Comparison of ENCODE assay signal across 2 cellular contexts in the genomic region with DNA sequence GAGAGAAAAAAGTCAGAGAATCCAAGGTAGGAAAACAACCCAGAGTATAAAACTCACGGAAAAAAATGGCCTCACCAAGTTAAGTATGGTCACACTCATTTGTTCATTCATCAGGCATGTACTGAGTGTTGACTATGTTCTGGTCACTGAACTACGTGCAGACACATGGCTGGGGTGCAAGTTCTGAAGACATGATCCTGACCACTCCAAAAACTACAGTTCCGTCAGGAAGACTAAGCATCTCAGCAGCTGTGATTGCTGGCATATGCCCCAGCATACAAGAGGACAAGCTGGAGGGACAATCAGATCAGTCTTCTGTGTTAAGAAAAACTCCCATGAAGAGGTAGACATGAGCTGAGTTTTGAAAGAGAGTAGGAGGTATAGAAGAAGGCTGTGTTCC.
TF ChIP-seq lines count a peak whose summit lies in the region.

No MANE protein-coding gene starts in this region.

TF ChIP-seq in IMR-90, 13 proteins besides CTCF, POLR2A, EP300 and RAD21:
- TF ChIP-seq RCOR1 (IDR thresholded peaks at IDR 0.05; ENCODE audit: insufficient replicate concordance, low read length) (no peak), FOS (IDR thresholded peaks at IDR 0.05; ENCODE audit: low read depth, low read length) (no peak), NFE2L2 (IDR thresholded peaks at IDR 0.05; ENCODE audit: low read depth, low read length) (no peak), MAZ (IDR thresholded peaks at IDR 0.05; ENCODE audit: borderline replicate concordance, low read depth, low read length) (no peak), MXI1 (IDR thresholded peaks at IDR 0.05; ENCODE audit: borderline replicate concordance, low read depth, low read length) (no peak), CEBPB (IDR thresholded peaks at IDR 0.05; ENCODE audit: low read depth, low read length) (no peak), RFX5 (IDR thresholded peaks at IDR 0.05; ENCODE audit: low read depth, low read length) (no peak), CHD1 (IDR thresholded peaks at IDR 0.05; ENCODE audit: low read depth, low read length) (no peak), MAFK (IDR thresholded peaks at IDR 0.05; ENCODE audit: low read depth, low read length) (no peak), BHLHE40 (IDR thresholded peaks at IDR 0.05; ENCODE audit: low read depth, low read length) (no peak), SMC3 (IDR thresholded peaks at IDR 0.05; ENCODE audit: low read depth, low read length) (no peak)
- TF ChIP-seq, protein P1, sequence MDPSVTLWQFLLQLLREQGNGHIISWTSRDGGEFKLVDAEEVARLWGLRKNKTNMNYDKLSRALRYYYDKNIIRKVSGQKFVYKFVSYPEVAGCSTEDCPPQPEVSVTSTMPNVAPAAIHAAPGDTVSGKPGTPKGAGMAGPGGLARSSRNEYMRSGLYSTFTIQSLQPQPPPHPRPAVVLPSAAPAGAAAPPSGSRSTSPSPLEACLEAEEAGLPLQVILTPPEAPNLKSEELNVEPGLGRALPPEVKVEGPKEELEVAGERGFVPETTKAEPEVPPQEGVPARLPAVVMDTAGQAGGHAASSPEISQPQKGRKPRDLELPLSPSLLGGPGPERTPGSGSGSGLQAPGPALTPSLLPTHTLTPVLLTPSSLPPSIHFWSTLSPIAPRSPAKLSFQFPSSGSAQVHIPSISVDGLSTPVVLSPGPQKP (IDR thresholded peaks at IDR 0.05; ENCODE audit: borderline replicate concordance, low read depth, low read length), result no peak
- TF ChIP-seq, protein P2, sequence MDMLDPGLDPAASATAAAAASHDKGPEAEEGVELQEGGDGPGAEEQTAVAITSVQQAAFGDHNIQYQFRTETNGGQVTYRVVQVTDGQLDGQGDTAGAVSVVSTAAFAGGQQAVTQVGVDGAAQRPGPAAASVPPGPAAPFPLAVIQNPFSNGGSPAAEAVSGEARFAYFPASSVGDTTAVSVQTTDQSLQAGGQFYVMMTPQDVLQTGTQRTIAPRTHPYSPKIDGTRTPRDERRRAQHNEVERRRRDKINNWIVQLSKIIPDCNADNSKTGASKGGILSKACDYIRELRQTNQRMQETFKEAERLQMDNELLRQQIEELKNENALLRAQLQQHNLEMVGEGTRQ (IDR thresholded peaks at IDR 0.05; ENCODE audit: low read depth, low read length), result no peak

TF ChIP-seq in HepG2, 621 proteins besides CTCF, POLR2A, EP300 and RAD21:
- TF ChIP-seq NR2F6 (IDR thresholded peaks at IDR 0.05), result no peak
- no peak for TF ChIP-seq NR2F6 (CRISPR knock-in tag; IDR thresholded peaks at IDR 0.05)
